8 cellular contexts compared by ENCODE assay signal in genomic region chr10:110502851-110503301, GRCh38. TPM values are rescaled to one million over a fixed set of nuclear protein-coding genes. Genes with fewer than 3 reads are reported as not detected.
DNase-seq lines count a peak whose midpoint lies in the region; ATAC-seq and TF ChIP-seq lines count a peak whose summit lies in the region.

No MANE protein-coding gene starts in this region.

- peaks cover 13 to 61% (median 25%) of the 10 kb centered on the region in 11 experiments; a peak in 20 of 22 replicates for H4K20me1 ChIP-seq in BLaER1 treated with 17β-estradiol and CSF1 and Interleukin-3, amounts not matched to agents 10 nM and 100 nM

- peak; percentile 32 for ATAC-seq in HG03135 (IDR thresholded peaks at IDR 0.05; ENCODE audit: unreplicated experiment)
- no peak for ATAC-seq in omental fat pad (ENCODE audit: low FRiP score)

- in situ Hi-C loops in GM18951 (cut with MboI; ENCODE audit: low sequenced_read_pairs, unreplicated experiment) = loop anchor here (5.0 kb wide), 1 partner anchor 151 kb away; no protein-coding TSS in a partner anchor

- peak overlapping the region in 10 of 11 experiments; percentile 31 to 93 (median 71); a peak in 17 of 22 replicates for H3K9ac ChIP-seq in BLaER1 treated with 17β-estradiol and CSF1 and Interleukin-3, amounts not matched to agents 10 nM and 100 nM
- H3K9ac ChIP-seq in colonic mucosa (ENCODE audit: low read depth in 2 of 2, low read length in 2 of 2) = no peak overlapping the region
- peak overlapping the region; percentile 32 for H3K9ac ChIP-seq in muscle layer of colon (ENCODE audit: low read length)

- H3K27me3 ChIP-seq in BLaER1 treated with 17β-estradiol and CSF1 and Interleukin-3, amounts not matched to agents 10 nM and 100 nM = peaks cover 0 to 46% (median 42%) of the 10 kb centered on the region in 11 experiments; a peak in 18 of 22 replicates
- H3K27me3 ChIP-seq in colonic mucosa (peaks cover 8% of the 10 kb centered on the region), muscle layer of colon (ENCODE audit: control insufficient read depth in 1 of 2, insufficient read depth in 2 of 2, low read length in 2 of 2) (no peaks in the 10 kb centered on the region)

- intact Hi-C loops in colonic mucosa (cut with DNase I) = no loop called here

- H3K4me2 ChIP-seq in BLaER1 treated with 17β-estradiol and CSF1 and Interleukin-3, amounts not matched to agents 10 nM and 100 nM = peak overlapping the region; percentile 63 to 100 (median 97)

- DNase-seq in RPMI7951 (ENCODE audit: low read depth) (peak; percentile 91), colonic mucosa (peak; percentile 60), omental fat pad (ENCODE audit: low spot score) (no peak)
- no peak for DNase-seq in activated CD4-positive, CD25-positive, alpha-beta regulatory T cell treated with anti-CD3 and anti-CD28 coated beads, Interleukin-2, amount 50 U/mL, for 72 hours

- TF ChIP-seq POLR2A in GM18951 (IDR thresholded peaks at IDR 0.05; ENCODE audit: extremely low read depth, insufficient read depth, insufficient read length) = peak; percentile 15

- 0 out of 22 replicates have a peak, but pooled peaks cover 0 to under 1% (median 0%) of the 10 kb centered on the region in 11 experiments for H3K9me3 ChIP-seq in BLaER1 treated with 17β-estradiol and CSF1 and Interleukin-3, amounts not matched to agents 10 nM and 100 nM (replicated peaks in 1 of 11)
- no peaks in the 10 kb centered on the region for H3K9me3 ChIP-seq in colonic mucosa
- no peaks in the 10 kb centered on the region for H3K9me3 ChIP-seq in muscle layer of colon (ENCODE audit: low read length)

- H3K4me1 ChIP-seq in BLaER1 treated with 17β-estradiol and CSF1 and Interleukin-3, amounts not matched to agents 10 nM and 100 nM = peaks cover 57 to 88% (median 78%) of the 10 kb centered on the region in 10 experiments
- H3K4me1 ChIP-seq in colonic mucosa = peaks cover 7% of the 10 kb centered on the region
- H3K4me1 ChIP-seq in muscle layer of colon (ENCODE audit: insufficient read depth, low read length) = peaks cover 73% of the 10 kb centered on the region

- H3K27ac ChIP-seq in BLaER1 treated with 17β-estradiol and CSF1 and Interleukin-3, amounts not matched to agents 10 nM and 100 nM = peak overlapping the region; percentile 27 to 92 (median 84); a peak in 19 of 22 replicates
- peak overlapping the region; percentile 55 for H3K27ac ChIP-seq in colonic mucosa
- H3K27ac ChIP-seq in muscle layer of colon (ENCODE audit: low read depth, low read length) = peak overlapping the region; percentile 93

- TF ChIP-seq CTCF in colonic mucosa (IDR thresholded peaks at IDR 0.05) (no peak), omental fat pad (IDR thresholded peaks at IDR 0.05) (no peak)

- H3K36me3 ChIP-seq in BLaER1 treated with 17β-estradiol and CSF1 and Interleukin-3, amounts not matched to agents 10 nM and 100 nM = peaks cover 0 to 33% (median 9%) of the 10 kb centered on the region in 11 experiments; a peak in 14 of 22 replicates
- H3K36me3 ChIP-seq in colonic mucosa (no peaks in the 10 kb centered on the region), muscle layer of colon (ENCODE audit: insufficient read depth, low read length) (peaks cover 12% of the 10 kb centered on the region)

- peak overlapping the region in 5 of 10 experiments; percentile 28 to 92 (median 81); a peak in 6 of 20 replicates for H3K4me3 ChIP-seq in BLaER1 treated with 17β-estradiol and CSF1 and Interleukin-3, amounts not matched to agents 10 nM and 100 nM
- no peak overlapping the region for H3K4me3 ChIP-seq in colonic mucosa
- no peak overlapping the region for H3K4me3 ChIP-seq in muscle layer of colon (ENCODE audit: low read depth in 1 of 2, low read length in 2 of 2)

RNA-seq across cellular contexts. Expression of gene DUSP5, which starts 5.2 kb away (rescaled TPM):
- total RNA-seq in RPMI7951 (2014; rRNA removed; shearing (Covaris generic)) = 6.4 and 8.9 TPM in 2 replicates
- total RNA-seq in colonic mucosa (10 to 100 TPM in 1 of 2 donors, 1 to 10 TPM in 1; 6.2 to 22.0 TPM), omental fat pad (10 to 100 TPM in 3 of 4 donors, 1 to 10 TPM in 1; 9.2 to 71.4 (median 41.4) TPM)

Comparison
In these comparisons a context has a peak if more than half of its experiments do, and no peak if none do; other contexts are left out.
1. H3K9ac ChIP-seq: peak in BLaER1 treated with 17β-estradiol and CSF1 and Interleukin-3, amounts not matched to agents 10 nM and 100 nM (10 of 11) and muscle layer of colon (single experiment); none in colonic mucosa (0 of 2).
2. DNase-seq: peak in RPMI7951 (single experiment) and colonic mucosa (single experiment); none in activated CD4-positive, CD25-positive, alpha-beta regulatory T cell treated with anti-CD3 and anti-CD28 coated beads, Interleukin-2, amount 50 U/mL, for 72 hours (single experiment) and omental fat pad (single experiment).
3. Peak in every context shown above with its lines, with median percentiles within 50 percentile points of each other: H3K27ac ChIP-seq.